Comparison of ENCODE assay signal across 8 cellular contexts in genomic region chr17:59845595-59846390, GRCh38. TPM values are rescaled to one million over a fixed set of nuclear protein-coding genes. Genes with fewer than 3 reads are reported as not detected.
DNase-seq lines count a peak whose midpoint lies in the region; ATAC-seq and TF ChIP-seq lines count a peak whose summit lies in the region.

No MANE protein-coding gene starts in this region.

- H3K27ac Mint-ChIP-seq in natural killer cell: peak overlapping the region; percentile 18 to 58

- DNase-seq in NCI-H146 (lab: John Stamatoyannopoulos, UW): peak; percentile 93
- DNase-seq in epithelial cell of proximal tubule (ENCODE audit: low read depth): peak; percentile 92
- no peak for DNase-seq in natural killer cell
- DNase-seq in GM13976 (ENCODE audit: low spot score): no peak

- intact Hi-C loops in natural killer cell (cut with micrococcal nuclease): no loop called here

- H3K4me1 Mint-ChIP-seq in natural killer cell: peaks cover 15 to 21% of the 10 kb centered on the region in 2 donors

- H3K9me3 Mint-ChIP-seq in natural killer cell: no peaks in the 10 kb centered on the region

- in situ Hi-C loops in GM13976 (cut with MboI; ENCODE audit: low sequenced_read_pairs, unreplicated experiment): no loop called here

- ATAC-seq in GM18861 (IDR thresholded peaks at IDR 0.05; ENCODE audit: unreplicated experiment) (peak; percentile 3), natural killer cell (peak in 1 of 3 donors; percentile 40), GM18519 (IDR thresholded peaks at IDR 0.05; ENCODE audit: low FRiP score, unreplicated experiment) (no peak), GM18907 (IDR thresholded peaks at IDR 0.05; ENCODE audit: unreplicated experiment) (no peak)

- peak overlapping the region; percentile 84 for H3K27ac ChIP-seq in VCaP

- TF ChIP-seq CTCF in VCaP (conservative IDR thresholded peaks at IDR 0.05) (no peak), epithelial cell of proximal tubule (conservative IDR thresholded peaks at IDR 0.05; ENCODE audit: low read depth, low read length) (no peak), natural killer cell (IDR thresholded peaks at IDR 0.05) (no peak), GM13976 (IDR thresholded peaks at IDR 0.05; ENCODE audit: borderline replicate concordance, control extremely low read depth, extremely low read depth, insufficient read depth, missing control alignments) (no peak)

- peaks cover 8% of the 10 kb centered on the region for H3K36me3 Mint-ChIP-seq in natural killer cell

- peak overlapping the region; percentile 6 for H3K4me3 ChIP-seq in epithelial cell of proximal tubule (ENCODE audit: low read depth, low read length)

- no peaks in the 10 kb centered on the region for H3K27me3 Mint-ChIP-seq in natural killer cell (ENCODE audit: low read depth in 2 of 2)

- no peak overlapping the region for H3K4me3 Mint-ChIP-seq in natural killer cell

RNA-seq across cellular contexts. Expression of gene TUBD1, which starts 47.0 kb away (rescaled TPM):
- total RNA-seq in epithelial cell of proximal tubule (3.4 and 9.5 TPM in 2 replicates), natural killer cell (1 to 10 TPM; 8.4 to 9.0 (median 8.4) TPM)

RNA-seq across cellular contexts. Expression of gene RPS6KB1, which starts 47.1 kb away (rescaled TPM):
- total RNA-seq in epithelial cell of proximal tubule: 25.0 and 26.3 TPM in 2 replicates
- 10 to 100 TPM; 70.6 to 85.0 (median 78.2) TPM for total RNA-seq in natural killer cell

Comparison
In these comparisons a context has a peak if more than half of its experiments do, and no peak if none do; other contexts are left out.
1. DNase-seq: peak in NCI-H146 (single experiment) and epithelial cell of proximal tubule (single experiment); none in natural killer cell (single experiment) and GM13976 (single experiment).